Comparison of ENCODE assay signal across 39 cellular contexts in genomic region chr14:93490001-93490400, GRCh38. TPM values are rescaled to one million over a fixed set of nuclear protein-coding genes. Genes with fewer than 3 reads are reported as not detected.
"Had no signal": no experiment of that assay in that cellular context is flagged by ENCODE, and none has a peak within 500 bp of the region (broad histone marks: within the 10 kb centered on the region; RNA-seq: fewer than 3 reads in every experiment).

No MANE protein-coding gene starts in this region.

- H3K27me3 ChIP-seq: adrenal gland, body of pancreas, cardiac muscle cell had no signal

- H3K4me1 ChIP-seq: adrenal gland, body of pancreas had no signal

- H3K9me3 Mint-ChIP-seq: activated CD4-positive, alpha-beta memory T cell treated with anti-CD3 and anti-CD28 coated beads for 36 hours; activated CD8-positive, alpha-beta T cell treated with anti-CD3 and anti-CD28 coated beads for 36 hours; activated naive CD4-positive, alpha-beta T cell treated with anti-CD3 and anti-CD28 coated beads for 36 hours; activated T-helper 1 cell treated with anti-CD3 and anti-CD28 coated beads, Interleukin-12 subunit alpha, Interleukin-12 subunit beta, Interleukin-2, Interleukin-4 antibody, amounts not matched to agents 30 ng/mL and 10 ng/mL and 1 ng/mL, durations not matched to agents 14 hours and 24 hours and 36 hours; central memory CD8-positive, alpha-beta T cell; T-helper 1 cell treated with Interleukin-12 subunit alpha and Interleukin-12 subunit beta and Interleukin-4 antibody, amounts not matched to agents 30 μg/mL and 1 μg/mL, for 36 hours; T-helper 2 cell treated with Interferon-gamma antibody and Interleukin-4, amounts not matched to agents 5 μg/mL and 100 μg/mL, for 36 hours had no signal

- H3K9me3 ChIP-seq: adrenal gland, body of pancreas had no signal

- H3K4me1 Mint-ChIP-seq: activated CD4-positive, alpha-beta T cell treated with anti-CD3 and anti-CD28 coated beads, Interleukin-2, amount 10 ng/mL, durations not matched to agents 24 days and 14 days; activated naive CD8-positive, alpha-beta T cell treated with anti-CD3 and anti-CD28 coated beads for 36 hours; activated T-helper 17 cell treated with anti-CD3 and anti-CD28 coated beads, Interleukin-2, amount 50 U/mL, for 72 hours; central memory CD8-positive, alpha-beta T cell had no signal

- H3K4me3 ChIP-seq: adrenal gland, body of pancreas, cardiac muscle cell had no signal

- FAIRE-seq: astrocyte, bronchial epithelial cell, TTC549 had no signal

- H3K27ac Mint-ChIP-seq: activated B cell treated with CpG ODN at 0.5 μM for 24 hours; activated CD4-positive, alpha-beta memory T cell treated with anti-CD3 and anti-CD28 coated beads for 36 hours; activated CD4-positive, alpha-beta T cell treated with anti-CD3 and anti-CD28 coated beads, Interleukin-2, amount 10 ng/mL, durations not matched to agents 24 days and 14 days; activated CD8-positive, alpha-beta T cell treated with anti-CD3 and anti-CD28 coated beads for 36 hours; activated naive CD4-positive, alpha-beta T cell treated with anti-CD3 and anti-CD28 coated beads for 36 hours; activated naive CD4-positive, alpha-beta T cell treated with anti-CD3 and anti-CD28 coated beads, Interleukin-2, amount 50 U/mL, for 72 hours; activated naive CD8-positive, alpha-beta T cell treated with anti-CD3 and anti-CD28 coated beads for 36 hours; activated T-cell treated with anti-CD3 and anti-CD28 coated beads, Interleukin-2, amount 50 U/mL, for 72 hours; activated T-helper 1 cell treated with anti-CD3 and anti-CD28 coated beads, Interleukin-12 subunit alpha, Interleukin-12 subunit beta, Interleukin-2, Interleukin-4 antibody, amounts not matched to agents 30 ng/mL and 10 ng/mL and 1 ng/mL, durations not matched to agents 14 hours and 24 hours and 36 hours; activated T-helper 17 cell treated with anti-CD3 and anti-CD28 coated beads, Interleukin-2, amount 50 U/mL, for 72 hours; T-helper 1 cell treated with Interleukin-12 subunit alpha and Interleukin-12 subunit beta and Interleukin-4 antibody, amounts not matched to agents 30 μg/mL and 1 μg/mL, for 36 hours; T-helper 2 cell treated with Interferon-gamma antibody and Interleukin-4, amounts not matched to agents 5 μg/mL and 100 μg/mL, for 36 hours had no signal

- H3K4me3 Mint-ChIP-seq: activated B cell treated with CpG ODN at 0.5 μM for 24 hours; activated CD4-positive, alpha-beta memory T cell treated with anti-CD3 and anti-CD28 coated beads for 36 hours; activated CD4-positive, alpha-beta T cell treated with anti-CD3 and anti-CD28 coated beads, Interleukin-2, amount 10 ng/mL, durations not matched to agents 24 days and 14 days; activated CD8-positive, alpha-beta T cell treated with anti-CD3 and anti-CD28 coated beads for 36 hours; activated naive CD4-positive, alpha-beta T cell treated with anti-CD3 and anti-CD28 coated beads for 36 hours; activated naive CD8-positive, alpha-beta T cell treated with anti-CD3 and anti-CD28 coated beads for 36 hours; activated T-cell treated with anti-CD3 and anti-CD28 coated beads, Interleukin-2, amount 50 U/mL, for 4 hours; activated T-cell treated with anti-CD3 and anti-CD28 coated beads, Interleukin-2, amount 50 U/mL, for 72 hours; activated T-helper 1 cell treated with anti-CD3 and anti-CD28 coated beads, Interleukin-12 subunit alpha, Interleukin-12 subunit beta, Interleukin-2, Interleukin-4 antibody, amounts not matched to agents 30 ng/mL and 10 ng/mL and 1 ng/mL, durations not matched to agents 14 hours and 24 hours and 36 hours; activated T-helper 17 cell treated with anti-CD3 and anti-CD28 coated beads, Interleukin-2, amount 50 U/mL, for 72 hours; central memory CD8-positive, alpha-beta T cell; T-helper 1 cell treated with Interleukin-12 subunit alpha and Interleukin-12 subunit beta and Interleukin-4 antibody, amounts not matched to agents 30 μg/mL and 1 μg/mL, for 36 hours; T-helper 2 cell treated with Interferon-gamma antibody and Interleukin-4, amounts not matched to agents 5 μg/mL and 100 μg/mL, for 36 hours had no signal

- H3K27ac ChIP-seq: adrenal gland, body of pancreas, cardiac muscle cell, VCaP had no signal

- H3K36me3 ChIP-seq: adrenal gland, cardiac muscle cell had no signal

- H3K27me3 Mint-ChIP-seq: activated B cell treated with CpG ODN at 0.5 μM for 24 hours; activated CD4-positive, alpha-beta memory T cell treated with anti-CD3 and anti-CD28 coated beads for 36 hours had no signal

- H3K36me3 Mint-ChIP-seq: activated CD4-positive, alpha-beta memory T cell treated with anti-CD3 and anti-CD28 coated beads for 36 hours; activated naive CD4-positive, alpha-beta T cell treated with anti-CD3 and anti-CD28 coated beads, Interleukin-2, amount 50 U/mL, for 72 hours had no signal

- DNase-seq: activated B cell treated with CpG ODN at 0.5 μM for 24 hours; activated CD4-positive, alpha-beta memory T cell treated with anti-CD3 and anti-CD28 coated beads for 36 hours; activated CD4-positive, alpha-beta T cell treated with anti-CD3 and anti-CD28 coated beads for 4 hours; activated CD4-positive, alpha-beta T cell treated with anti-CD3 and anti-CD28 coated beads, Interleukin-2, amount 10 ng/mL, durations not matched to agents 24 days and 14 days; activated CD4-positive, alpha-beta T cell treated with anti-CD3 and anti-CD28 coated beads, Interleukin-2, amount 50 U/mL, for 1 hour; activated CD4-positive, alpha-beta T cell treated with anti-CD3 and anti-CD28 coated beads, Interleukin-2, amount 50 U/mL, for 4 hours; activated CD4-positive, CD25-positive, alpha-beta regulatory T cell treated with anti-CD3 and anti-CD28 coated beads, Interleukin-2, amount 50 U/mL, for 72 hours; activated CD8-positive, alpha-beta memory T cell treated with anti-CD3 and anti-CD28 coated beads, Interleukin-2, amount 50 U/mL, for 4 hours; activated CD8-positive, alpha-beta T cell treated with anti-CD3 and anti-CD28 coated beads for 36 hours; activated effector memory CD4-positive, alpha-beta T cell treated with anti-CD3 and anti-CD28 coated beads, Interleukin-2, amount 50 U/mL, for 16 hours; activated gamma-delta T cell treated with Interleukin-2 at 50 U/mL for 16 hours; activated naive CD4-positive, alpha-beta T cell; activated naive CD4-positive, alpha-beta T cell treated with anti-CD3 and anti-CD28 coated beads for 36 hours; activated naive CD4-positive, alpha-beta T cell treated with anti-CD3 and anti-CD28 coated beads, Interleukin-2, amount 50 U/mL, for 16 hours; activated naive CD8-positive, alpha-beta T cell treated with anti-CD3 and anti-CD28 coated beads for 36 hours; activated T-cell treated with anti-CD3 and anti-CD28 coated beads for 4 hours; activated T-cell treated with anti-CD3 and anti-CD28 coated beads, Interleukin-2, amount 50 U/mL, for 1 hour; activated T-cell treated with anti-CD3 and anti-CD28 coated beads, Interleukin-2, amount 50 U/mL, for 4 hours; activated T-cell treated with anti-CD3 and anti-CD28 coated beads, Interleukin-2, amount 50 U/mL, for 72 hours; adrenal gland; amniotic stem cell; aorta; body of pancreas; caudate nucleus; cerebellar nuclear complex; T-helper 1 cell; T-helper 2 cell; T-helper 9 cell had no signal

RNA-seq across cellular contexts. Expression of gene UNC79, which starts 59.3 kb away (rescaled TPM):
- total RNA-seq: activated CD4-positive, alpha-beta T cell treated with anti-CD3 and anti-CD28 coated beads, Interleukin-2, amount 10 ng/mL, durations not matched to agents 24 days and 14 days; activated T-cell treated with anti-CD3 and anti-CD28 coated beads, Interleukin-2, amount 50 U/mL, for 4 hours had no signal
